In the genomic region with DNA sequence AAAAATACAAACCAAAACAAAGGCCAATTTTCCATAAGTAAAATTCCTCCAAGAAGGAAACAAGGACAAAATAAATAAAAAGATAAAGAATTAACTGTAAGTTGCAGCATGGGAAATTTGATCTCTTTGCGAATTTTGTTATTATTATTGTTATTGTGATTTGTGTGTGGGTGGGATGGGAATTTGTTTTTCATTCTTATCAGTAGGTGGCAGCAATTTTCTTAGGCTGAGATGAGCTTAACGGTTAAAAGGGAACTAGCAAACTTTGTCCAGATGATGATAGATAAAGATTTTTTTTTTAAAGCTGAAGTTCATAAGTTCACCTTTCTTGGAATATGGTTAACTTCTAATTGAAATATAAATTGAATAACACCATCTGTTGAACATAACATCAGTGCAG, we compare ENCODE assay signal across 1 cellular context.
TF ChIP-seq lines count a peak whose summit lies in the region.

No MANE protein-coding gene starts in this region.

TF ChIP-seq in A549, 52 proteins besides CTCF, POLR2A, EP300 and RAD21 (continued from another document):
- TF ChIP-seq, protein P1, sequence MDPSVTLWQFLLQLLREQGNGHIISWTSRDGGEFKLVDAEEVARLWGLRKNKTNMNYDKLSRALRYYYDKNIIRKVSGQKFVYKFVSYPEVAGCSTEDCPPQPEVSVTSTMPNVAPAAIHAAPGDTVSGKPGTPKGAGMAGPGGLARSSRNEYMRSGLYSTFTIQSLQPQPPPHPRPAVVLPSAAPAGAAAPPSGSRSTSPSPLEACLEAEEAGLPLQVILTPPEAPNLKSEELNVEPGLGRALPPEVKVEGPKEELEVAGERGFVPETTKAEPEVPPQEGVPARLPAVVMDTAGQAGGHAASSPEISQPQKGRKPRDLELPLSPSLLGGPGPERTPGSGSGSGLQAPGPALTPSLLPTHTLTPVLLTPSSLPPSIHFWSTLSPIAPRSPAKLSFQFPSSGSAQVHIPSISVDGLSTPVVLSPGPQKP (IDR thresholded peaks at IDR 0.05; ENCODE audit: low read depth, low read length): no peak
- no peak for TF ChIP-seq SREBF2 (IDR thresholded peaks at IDR 0.05)
